Comparison of ENCODE assay signal across 13 cellular contexts in genomic region chr11:35168606-35169200, GRCh38. TPM values are rescaled to one million over a fixed set of nuclear protein-coding genes. Genes with fewer than 3 reads are reported as not detected.
DNase-seq lines count a peak whose midpoint lies in the region; ATAC-seq and TF ChIP-seq lines count a peak whose summit lies in the region.
"Had no signal": no experiment of that assay in that cellular context is flagged by ENCODE, and none has a peak within 500 bp of the region (broad histone marks: within the 10 kb centered on the region; RNA-seq: fewer than 3 reads in every experiment).

No MANE protein-coding gene starts in this region.

- H3K4me3 ChIP-seq in ACC112 (ENCODE audit: low read depth, low read length), result no peak overlapping the region
- H3K4me3 ChIP-seq in HCT116 (replicated peaks in 1 of 2; ENCODE audit: low read depth in 1 of 2, low read length in 2 of 2), result no peak overlapping the region
- H3K4me3 ChIP-seq: testis had no signal

- CTCF ChIA-PET in HCT116 (lab: Charles Lee), result interaction anchor here (0.8 kb wide), 1 partner anchor 242 kb away, joined by 3 read pairs; no protein-coding TSS in a partner anchor

- H3K27me3 ChIP-seq in ACC112 (ENCODE audit: insufficient read depth, low read length) (no peaks in the 10 kb centered on the region), HCT116 (ENCODE audit: insufficient read depth, low read length) (no peaks in the 10 kb centered on the region)
- H3K27me3 ChIP-seq: testis had no signal

- intact Hi-C loops in HCT116 (cut with micrococcal nuclease), result loop anchor here (10.0 kb wide), 1 partner anchor 244 kb away; no protein-coding TSS in a partner anchor

- H3K9me3 Mint-ChIP-seq in brain, result peaks cover 0 to 3% (median 0%) of the 10 kb centered on the region in 5 experiments
- H3K9me3 Mint-ChIP-seq in natural killer cell treated with Interleukin-12 subunit alpha and Interleukin-12 subunit beta and Interleukin-15 and Interleukin-18, amount 100 ng/mL, for 72 hours, result no peaks in the 10 kb centered on the region

- H4K20me1 ChIP-seq in HCT116 (ENCODE audit: insufficient read depth), result no peaks in the 10 kb centered on the region

- BruUV-seq in HCT116 (replicated peaks; lab: Mats Ljungman, UMichigan), result no TSS peak

- H3K27ac ChIP-seq in ACC112 (ENCODE audit: low read depth, low read length), result peak overlapping the region; percentile 100
- peak overlapping the region; percentile 89; the same call in 1 of the 2 replicates for H3K27ac ChIP-seq in HCT116 (ENCODE audit: low read depth, low read length)
- H3K27ac ChIP-seq: testis had no signal

- no peaks in the 10 kb centered on the region for H3K36me3 Mint-ChIP-seq in brain
- peaks cover 25% of the 10 kb centered on the region for H3K36me3 Mint-ChIP-seq in natural killer cell treated with Interleukin-12 subunit alpha and Interleukin-12 subunit beta and Interleukin-15 and Interleukin-18, amount 100 ng/mL, for 72 hours

- H3K9me3 ChIP-seq in HCT116 (ENCODE audit: control insufficient read depth in 1 of 2, insufficient read depth in 1 of 2, low read depth in 1 of 2, low read length in 2 of 2), result no peaks in the 10 kb centered on the region
- H3K9me3 ChIP-seq: testis had no signal

- no peak overlapping the region for H3K4me2 ChIP-seq in HCT116 (ENCODE audit: low read length)

- POLR2A ChIA-PET in HCT116 (lab: Charles Lee), result no interaction called here

- H3K36me3 ChIP-seq in ACC112 (ENCODE audit: insufficient read depth, low read length) (peaks cover 13% of the 10 kb centered on the region), HCT116 (ENCODE audit: control insufficient read depth in 1 of 2, insufficient read depth in 2 of 2, low read length in 2 of 2) (peaks cover 0 to 9% of the 10 kb centered on the region in 2 experiments; a peak in 1 of 4 replicates)

- no peaks in the 10 kb centered on the region for H3K9me2 ChIP-seq in HCT116 (ENCODE audit: insufficient read depth)

- TF ChIP-seq CTCF in HCT116 (IDR thresholded peaks at IDR 0.05 in 2 of 3, conservative IDR thresholded peaks at IDR 0.05 in 1 of 3; ENCODE audit: borderline replicate concordance in 1 of 3, insufficient read depth in 1 of 3, low read depth in 2 of 3, low read length in 2 of 3) (no peak), brain (conservative IDR thresholded peaks at IDR 0.05) (no peak)

- no peak overlapping the region for H3K4me3 Mint-ChIP-seq in brain
- H3K4me3 Mint-ChIP-seq in natural killer cell treated with Interleukin-12 subunit alpha and Interleukin-12 subunit beta and Interleukin-15 and Interleukin-18, amount 100 ng/mL, for 72 hours, result peak overlapping the region; percentile 78

- H3K9ac ChIP-seq in HCT116 (ENCODE audit: low read length), result 0 out of 2 replicates have a peak overlapping the region, but pooled peaks have one; percentile 5

- H3K79me2 ChIP-seq in ACC112 (ENCODE audit: control insufficient read depth, insufficient read depth, low read length, unreplicated experiment), result peaks cover 91% of the 10 kb centered on the region
- H3K79me2 ChIP-seq in HCT116 (ENCODE audit: insufficient read depth, low read length), result peaks cover 100% of the 10 kb centered on the region

- ATAC-seq in HCT116 (no peak), HG03521 (IDR thresholded peaks at IDR 0.05; ENCODE audit: unreplicated experiment) (no peak)
- ATAC-seq in natural killer cell treated with Interleukin-12 subunit alpha and Interleukin-12 subunit beta and Interleukin-15 and Interleukin-18, amount 100 ng/mL, for 72 hours, result no peak
- ATAC-seq: left cardiac atrium had no signal

- no peak for TF ChIP-seq RAD21 in HCT116 (IDR thresholded peaks at IDR 0.05; ENCODE audit: low read depth)

- DNase-seq in HCT116 (ENCODE audit: low read depth, low spot score), result no peak
- no peak for DNase-seq in natural killer cell treated with Interleukin-12 subunit alpha and Interleukin-12 subunit beta and Interleukin-15 and Interleukin-18, amount 100 ng/mL, for 72 hours (ENCODE audit: low spot score)
- DNase-seq in globus pallidus (ENCODE audit: low spot score), result no peak
- DNase-seq in LoVo (ENCODE audit: low spot score), result no peak
- DNase-seq in anterior cingulate cortex (lab: John Stamatoyannopoulos, UW), result no peak
- DNase-seq: cerebellar nuclear complex, left cardiac atrium, NCI-H1436 treated with DMSO at 0.1 percent for 48 hours, posterior cingulate gyrus, testis had no signal

- H3K27ac Mint-ChIP-seq in brain, result peak overlapping the region in 3 of 5 experiments; percentile 38 to 76 (median 64)
- H3K27ac Mint-ChIP-seq in natural killer cell treated with Interleukin-12 subunit alpha and Interleukin-12 subunit beta and Interleukin-15 and Interleukin-18, amount 100 ng/mL, for 72 hours, result peak overlapping the region; percentile 69 to 97

- H3K4me1 ChIP-seq in ACC112 (ENCODE audit: control insufficient read depth, insufficient read depth, low read length, unreplicated experiment) (peaks cover 96% of the 10 kb centered on the region), HCT116 (ENCODE audit: control insufficient read depth in 1 of 2, insufficient read depth in 2 of 2, low read length in 2 of 2) (peaks cover 94 to 100% of the 10 kb centered on the region in 2 experiments)
- H3K4me1 ChIP-seq: testis had no signal

- RAD21 ChIA-PET in HCT116 (lab: Charles Lee; ENCODE audit: low non-redundant PET in 1 of 2, low total read pairs in 2 of 2, uncharacterized antibody in 2 of 2, unreplicated experiment in 2 of 2), result interaction anchor here in 1 of 2 experiments (1.1 kb wide), 1 partner anchor 29 kb away, joined by 3 read pairs; no protein-coding TSS in a partner anchor

- H2AFZ ChIP-seq in ACC112 (ENCODE audit: low read length, unreplicated experiment), result no peak overlapping the region
- H2AFZ ChIP-seq in HCT116 (ENCODE audit: low read depth, low read length, poor library complexity, severe bottlenecking), result no peak overlapping the region

- peaks cover 29% of the 10 kb centered on the region for H3K4me1 Mint-ChIP-seq in brain
- peaks cover 93 to 99% of the 10 kb centered on the region in 2 donors for H3K4me1 Mint-ChIP-seq in natural killer cell treated with Interleukin-12 subunit alpha and Interleukin-12 subunit beta and Interleukin-15 and Interleukin-18, amount 100 ng/mL, for 72 hours (ENCODE audit: low read depth in 2 of 2)

- TF ChIP-seq POLR2A in HCT116 (IDR thresholded peaks at IDR 0.05; ENCODE audit: borderline replicate concordance, extremely low read depth, insufficient read depth, insufficient read length), result no peak

- H3K27me3 Mint-ChIP-seq in brain, result peaks cover 7% of the 10 kb centered on the region
- H3K27me3 Mint-ChIP-seq in natural killer cell treated with Interleukin-12 subunit alpha and Interleukin-12 subunit beta and Interleukin-15 and Interleukin-18, amount 100 ng/mL, for 72 hours, result no peaks in the 10 kb centered on the region

TF ChIP-seq in HCT116, 20 proteins besides CTCF, POLR2A, EP300 and RAD21:
- TF ChIP-seq MAX (IDR thresholded peaks at IDR 0.05) (no peak), ATF3 (IDR thresholded peaks at IDR 0.05) (no peak), REST (IDR thresholded peaks at IDR 0.05; ENCODE audit: low read depth) (no peak), ELF1 (IDR thresholded peaks at IDR 0.05; ENCODE audit: borderline replicate concordance, low read depth) (no peak), EGR1 (IDR thresholded peaks at IDR 0.05; ENCODE audit: low read depth) (no peak), EZH2phosphoT487 (IDR thresholded peaks at IDR 0.05; ENCODE audit: borderline replicate concordance) (no peak), EZH2 (IDR thresholded peaks at IDR 0.05) (no peak), JUND (IDR thresholded peaks at IDR 0.05) (no peak), ZNF274 (IDR thresholded peaks at IDR 0.05; ENCODE audit: low read depth, low read length) (no peak), CEBPB (IDR thresholded peaks at IDR 0.05; ENCODE audit: low read depth) (no peak)
TF ChIP-seq in HCT116: peak in this region for 0.

RNA-seq across cellular contexts. Expression of gene CD44, which starts 29.7 kb away (rescaled TPM):
- total RNA-seq in HCT116 (2021; ENCODE audit: unreplicated experiment), result 742 TPM
- polyA plus RNA-seq in HCT116 (2012), result 668 and 736 TPM in 2 replicates
- 23.5 TPM for polyA plus RNA-seq in brain (ENCODE audit: insufficient read depth, low read depth, low replicate concordance)
- total RNA-seq in natural killer cell treated with Interleukin-12 subunit alpha and Interleukin-12 subunit beta and Interleukin-15 and Interleukin-18, amount 100 ng/mL, for 72 hours, result 100 to 1,000 TPM; 698 to 736 TPM
